1 cellular context compared by ENCODE assay signal in genomic region chr3:187041362-187042061, GRCh38.
A peak's percentile ranks its signal among the peaks of the same experiment; 100 is the strongest.
TF ChIP-seq lines count a peak whose summit lies in the region.

No MANE protein-coding gene starts in this region.

TF ChIP-seq in HepG2, 621 proteins besides CTCF, POLR2A, EP300 and RAD21 (continued from another document and continues in another):
- TF ChIP-seq THAP9 (CRISPR knock-in tag; IDR thresholded peaks at IDR 0.05; ENCODE audit: borderline replicate concordance) (no peak), MYPOP (CRISPR knock-in tag; IDR thresholded peaks at IDR 0.05) (peak; percentile 57; the same call in 1 of the 2 replicates), ZNF263 (CRISPR knock-in tag; IDR thresholded peaks at IDR 0.05) (0 out of 2 replicates have a peak, but pooled peaks have one; percentile 31), ZSCAN9 (CRISPR knock-in tag; IDR thresholded peaks at IDR 0.05; ENCODE audit: borderline replicate concordance) (no peak), ZNF34 (CRISPR knock-in tag; IDR thresholded peaks at IDR 0.05; ENCODE audit: borderline replicate concordance) (no peak), ZNF607 (CRISPR knock-in tag; IDR thresholded peaks at IDR 0.05; ENCODE audit: borderline replicate concordance) (no peak), HNF4A (CRISPR knock-in tag; IDR thresholded peaks at IDR 0.05) (peak; percentile 92), ZBTB7B (CRISPR knock-in tag; IDR thresholded peaks at IDR 0.05) (no peak; the same call in 1 of the 2 replicates), ZNF687 (CRISPR knock-in tag; IDR thresholded peaks at IDR 0.05) (no peak), HCFC1 (IDR thresholded peaks at IDR 0.05; ENCODE audit: low read depth, low read length) (no peak), ZNF207 (IDR thresholded peaks at IDR 0.05; ENCODE audit: borderline replicate concordance) (no peak), SNAPC2 (CRISPR knock-in tag; IDR thresholded peaks at IDR 0.05) (no peak), ZNF121 (CRISPR knock-in tag; IDR thresholded peaks at IDR 0.05) (no peak), HMGXB4 (CRISPR knock-in tag; IDR thresholded peaks at IDR 0.05; ENCODE audit: borderline replicate concordance in 1 of 2, low read depth in 1 of 2) (peak in 1 of 2 experiments; percentile 54; a peak in 1 of 4 replicates), GZF1 (CRISPR knock-in tag; IDR thresholded peaks at IDR 0.05) (no peak), BRF2 (CRISPR knock-in tag; IDR thresholded peaks at IDR 0.05) (0 out of 2 replicates have a peak, but pooled peaks have one; percentile 4), PLSCR1 (CRISPR knock-in tag; IDR thresholded peaks at IDR 0.05; ENCODE audit: borderline replicate concordance) (no peak), PREB (CRISPR knock-in tag; IDR thresholded peaks at IDR 0.05) (no peak), ZNF235 (CRISPR knock-in tag; IDR thresholded peaks at IDR 0.05; ENCODE audit: borderline replicate concordance) (no peak), GABPA (IDR thresholded peaks at IDR 0.05; ENCODE audit: low read depth, low read length) (no peak), GABPA (CRISPR knock-in tag; IDR thresholded peaks at IDR 0.05; ENCODE audit: low read depth) (peak; percentile 70), SP1 (IDR thresholded peaks at IDR 0.05) (no peak), SP1 (CRISPR knock-in tag; IDR thresholded peaks at IDR 0.05) (no peak), ELK4 (CRISPR knock-in tag; IDR thresholded peaks at IDR 0.05; ENCODE audit: borderline replicate concordance) (no peak), TRAFD1 (CRISPR knock-in tag; IDR thresholded peaks at IDR 0.05; ENCODE audit: borderline replicate concordance) (no peak), ZNF710 (CRISPR knock-in tag; IDR thresholded peaks at IDR 0.05; ENCODE audit: borderline replicate concordance) (no peak), RELA (CRISPR knock-in tag; IDR thresholded peaks at IDR 0.05) (no peak), ATF1 (CRISPR knock-in tag; IDR thresholded peaks at IDR 0.05) (peak; percentile 77), TFDP1 (CRISPR knock-in tag; IDR thresholded peaks at IDR 0.05; ENCODE audit: borderline replicate concordance) (no peak), DPF2 (CRISPR knock-in tag; IDR thresholded peaks at IDR 0.05; ENCODE audit: borderline replicate concordance, low read depth) (peak; percentile 82; the same call in 1 of the 2 replicates), CCDC6 (CRISPR knock-in tag; IDR thresholded peaks at IDR 0.05) (no peak), RAD51 (IDR thresholded peaks at IDR 0.05; ENCODE audit: borderline replicate concordance) (no peak), CHCHD3 (CRISPR knock-in tag; IDR thresholded peaks at IDR 0.05) (no peak), ZNF546 (CRISPR knock-in tag; conservative IDR thresholded peaks at IDR 0.05) (no peak), BCLAF1 (IDR thresholded peaks at IDR 0.05) (no peak)
